In genomic region chr3:185253645-185254410, GRCh38 we compare ENCODE assay signal across 8 cellular contexts. TPM values are rescaled to one million over a fixed set of nuclear protein-coding genes. Genes with fewer than 3 reads are reported as not detected.
DNase-seq lines count a peak whose midpoint lies in the region; ATAC-seq and TF ChIP-seq lines count a peak whose summit lies in the region.

TSS of gene EHHADH (minus strand) at chr3:185254049. CDS start at chr3:185254022, 27 bp downstream.

- in situ Hi-C loops in endometrial microvascular endothelial cells (cut with HindIII; ENCODE audit: inconsistent ontology term, low pct_unique_long_range_greater_than_20kb, low sequenced_read_pairs): no loop called here

- H3K27ac Mint-ChIP-seq in osteocyte (ENCODE audit: unreplicated experiment): no peak within 1 kb of the TSS

- CTCF ChIA-PET in GM10248 (lab: Yijun Ruan, JAX): interaction anchor here (1.2 kb wide), 1 partner anchor 13 kb away, joined by 4 read pairs; no protein-coding TSS in a partner anchor

- DNase-seq in GM10248 (ENCODE audit: extremely low spot score): peak; percentile 62
- DNase-seq in NCI-H526 (lab: John Stamatoyannopoulos, UW): peak; percentile 31 to 88
- DNase-seq in activated CD8-positive, alpha-beta memory T cell treated with anti-CD3 and anti-CD28 coated beads for 48 hours (ENCODE audit: low read depth in 2 of 3, low spot score in 2 of 3): peak in 2 of 3 experiments; percentile 31 to 35
- peak; percentile 13 to 23 for DNase-seq in stimulated activated CD8-positive, alpha-beta memory T cell treated with anti-CD3 and anti-CD28 coated beads, Interleukin-15, amount 100 ng/mL, for 4 hours (ENCODE audit: low read depth in 2 of 2)
- no peak for DNase-seq in osteocyte (ENCODE audit: extremely low spot score, unreplicated experiment)

- no peak within 1 kb of the TSS for H3K27ac ChIP-seq in mesodermal cell (ENCODE audit: low read depth, low read length, severe bottlenecking)

- H3K9me3 Mint-ChIP-seq in osteocyte (ENCODE audit: unreplicated experiment): peaks cover 9% of the 10 kb centered on the region

- peak within 1 kb of the TSS; percentile 39 for H3K4me3 ChIP-seq in mesodermal cell (ENCODE audit: extremely low read depth, insufficient read depth, low read length, poor library complexity, severe bottlenecking)

- H3K4me3 Mint-ChIP-seq in osteocyte (ENCODE audit: unreplicated experiment): no peak within 1 kb of the TSS

- peaks cover 15% of the 10 kb centered on the region for H3K4me1 ChIP-seq in mesodermal cell (ENCODE audit: control insufficient read depth, insufficient read depth, low read length, poor library complexity, severe bottlenecking)

- no peak for TF ChIP-seq CTCF in GM10248 (IDR thresholded peaks at IDR 0.05; ENCODE audit: control extremely low read depth, extremely low read depth, low read depth, missing control alignments)
- no peak for TF ChIP-seq CTCF in osteocyte (IDR thresholded peaks at IDR 0.05)

- ATAC-seq in HG02885 (IDR thresholded peaks at IDR 0.05; ENCODE audit: poor library complexity, unreplicated experiment): peak; percentile 89

- POLR2A ChIA-PET in GM10248 (lab: Yijun Ruan, JAX): no interaction called here

- H3K27me3 Mint-ChIP-seq in osteocyte (ENCODE audit: unreplicated experiment): peaks cover 3% of the 10 kb centered on the region

- WGBS in mesodermal cell (ENCODE audit: insufficient coverage in 2 of 2), 2 experiments: 31 to 41% methylated on average over 37 to 43 of the region's 53 CpGs

- H3K4me1 Mint-ChIP-seq in osteocyte (ENCODE audit: unreplicated experiment): no peaks in the 10 kb centered on the region

- H3K36me3 Mint-ChIP-seq in osteocyte (ENCODE audit: unreplicated experiment): peaks cover 3% of the 10 kb centered on the region

- no peaks in the 10 kb centered on the region for H3K36me3 ChIP-seq in mesodermal cell (ENCODE audit: control insufficient read depth, insufficient read depth, low read length)

- peaks cover 14% of the 10 kb centered on the region for H3K9me3 ChIP-seq in mesodermal cell (ENCODE audit: control insufficient read depth, low read length)

RNA-seq across cellular contexts. Expression of gene EHHADH, which starts in this region (rescaled TPM):
- total RNA-seq in endometrial microvascular endothelial cells (ENCODE audit: inconsistent ontology term): 17.9 TPM
- polyA plus RNA-seq in mesodermal cell (2013, experiment 1 of 2): 3.5 TPM
- polyA plus RNA-seq in mesodermal cell (2013, experiment 2 of 2): 3.2 TPM
- 0.57 and 1.2 TPM in 2 replicates for total RNA-seq in osteocyte
